In genomic region chr2:110114007-110114591, GRCh38 we compare ENCODE assay signal across 10 cellular contexts. TPM values are rescaled to one million over a fixed set of nuclear protein-coding genes. Genes with fewer than 3 reads are reported as not detected.
DNase-seq lines count a peak whose midpoint lies in the region; ATAC-seq and TF ChIP-seq lines count a peak whose summit lies in the region.
"Had no signal": no experiment of that assay in that cellular context is flagged by ENCODE, and none has a peak within 500 bp of the region (broad histone marks: within the 10 kb centered on the region; RNA-seq: fewer than 3 reads in every experiment).

No MANE protein-coding gene starts in this region.

- no peak for ATAC-seq in GM21737 (IDR thresholded peaks at IDR 0.05; ENCODE audit: unreplicated experiment)

- 78 to 79% methylated on average over 7 of the region's 7 CpGs for WGBS in tibial nerve, 2 donors

- no peak for TF ChIP-seq EP300 in tibial nerve (IDR thresholded peaks at IDR 0.05)

- no peaks in the 10 kb centered on the region for H3K36me3 ChIP-seq in rectal smooth muscle tissue (ENCODE audit: control insufficient read depth, insufficient read depth, low read length)
- no peaks in the 10 kb centered on the region for H3K36me3 ChIP-seq in tibial nerve

- no peak for TF ChIP-seq POLR2A in tibial nerve (IDR thresholded peaks at IDR 0.05)

- H3K4me1 ChIP-seq in rectal smooth muscle tissue (ENCODE audit: control insufficient read depth, insufficient read depth, low read length) (peaks cover 2% of the 10 kb centered on the region), tibial nerve (peaks cover 0 to 19% (median 12%) of the 10 kb centered on the region in 4 donors)

- H3K9me3 ChIP-seq in tibial nerve: no peaks in the 10 kb centered on the region

- peak; percentile 52 for DNase-seq in EH (ENCODE audit: low read depth)
- DNase-seq in NCI-H446 treated with DMSO at 0.1 percent for 48 hours (lab: John Stamatoyannopoulos, UW): peak; percentile 5
- DNase-seq in epithelial cell of prostate (ENCODE audit: low read depth, low spot score): peak; percentile 68
- no peak for DNase-seq in HPDE6-E6E7 (ENCODE audit: extremely low spot score)
- DNase-seq in tibial nerve (ENCODE audit: low spot score in 2 of 2): no peak
- DNase-seq in anterior cingulate cortex (lab: John Stamatoyannopoulos, UW): no peak
- DNase-seq: effector CD8-positive, alpha-beta T cell; T-helper 9 cell had no signal

- peak overlapping the region; percentile 61 for H3K4me3 ChIP-seq in rectal smooth muscle tissue (ENCODE audit: low read length)
- H3K4me3 ChIP-seq in tibial nerve: peak overlapping the region in 1 of 4 donors; percentile 45

- TF ChIP-seq CTCF in tibial nerve (IDR thresholded peaks at IDR 0.05): no peak

- H3K27me3 ChIP-seq in rectal smooth muscle tissue (ENCODE audit: control insufficient read depth, insufficient read depth, low read length) (peaks cover 23% of the 10 kb centered on the region), tibial nerve (peaks cover 0 to 40% of the 10 kb centered on the region in 2 donors)

- H3K27ac ChIP-seq in epithelial cell of prostate (peak overlapping the region; percentile 100), rectal smooth muscle tissue (ENCODE audit: low read depth, low read length) (no peak overlapping the region), tibial nerve (peak overlapping the region in 2 of 4 donors; percentile 51 to 76)

- peak overlapping the region; percentile 32 for H3K9ac ChIP-seq in rectal smooth muscle tissue (ENCODE audit: low read length)

RNA-seq across cellular contexts. Expression of gene MALL, which starts 1.5 kb away (rescaled TPM):
- total RNA-seq in tibial nerve: 10 to 100 TPM; 12.6 to 33.3 (median 24.7) TPM

Comparison
In these comparisons a context has a peak if more than half of its experiments do, and no peak if none do; other contexts are left out.
1. DNase-seq: peak in EH (single experiment), NCI-H446 treated with DMSO at 0.1 percent for 48 hours (single experiment) and epithelial cell of prostate (single experiment); none in HPDE6-E6E7 (single experiment), tibial nerve (0 of 2) and anterior cingulate cortex (0 of 58).